8 cellular contexts compared by ENCODE assay signal in genomic region chr16:31033709-31034492, GRCh38. TPM values are rescaled to one million over a fixed set of nuclear protein-coding genes. Genes with fewer than 3 reads are reported as not detected.
DNase-seq lines count a peak whose midpoint lies in the region; ATAC-seq and TF ChIP-seq lines count a peak whose summit lies in the region.

No MANE protein-coding gene starts in this region.

- peaks cover 6 to 38% (median 22%) of the 10 kb centered on the region in 4 donors for H3K4me1 Mint-ChIP-seq in CD4-positive, alpha-beta memory T cell
- peaks cover 24% of the 10 kb centered on the region for H3K4me1 Mint-ChIP-seq in endothelial cell (ENCODE audit: unreplicated experiment)

- H3K36me3 Mint-ChIP-seq in CD4-positive, alpha-beta memory T cell: peaks cover 15 to 35% of the 10 kb centered on the region in 2 donors
- peaks cover 19% of the 10 kb centered on the region for H3K36me3 Mint-ChIP-seq in endothelial cell (ENCODE audit: low read depth, unreplicated experiment)

- H3K27me3 ChIP-seq in CD4-positive, alpha-beta memory T cell (ENCODE audit: insufficient read depth, low read length): no peaks in the 10 kb centered on the region

- H3K36me3 ChIP-seq in CD4-positive, alpha-beta memory T cell (ENCODE audit: insufficient read depth, low read length): peaks cover 20% of the 10 kb centered on the region

- peak overlapping the region; percentile 86 for H3K27ac ChIP-seq in CD4-positive, alpha-beta memory T cell (ENCODE audit: low read depth, low read length)

- peak; percentile 45 for ATAC-seq in GM19452 (IDR thresholded peaks at IDR 0.05; ENCODE audit: unreplicated experiment)

- CTCF ChIA-PET in CD4-positive, alpha-beta memory T cell (lab: Charles Lee; ENCODE audit: partially characterized antibody): no interaction called here

- peaks cover 24% of the 10 kb centered on the region for H3K4me1 ChIP-seq in CD4-positive, alpha-beta memory T cell (ENCODE audit: insufficient read depth, low read length)

- DNase-seq in CD4-positive, alpha-beta memory T cell: peak; percentile 82 to 87 (median 85)
- DNase-seq in HT-29 (ENCODE audit: low spot score): peak; percentile 84
- DNase-seq in NOMO-1 treated with DMSO at 0.1 percent for 48 hours (lab: John Stamatoyannopoulos, UW; ENCODE audit: unreplicated experiment): peak; percentile 69
- peak; percentile 82 for DNase-seq in activated CD8-positive, alpha-beta memory T cell treated with anti-CD3 and anti-CD28 coated beads, Interleukin-2, amount 50 U/mL, for 24 hours (ENCODE audit: extremely low read depth)
- DNase-seq in endothelial cell (ENCODE audit: low spot score): peak; percentile 80
- peak; percentile 89 for DNase-seq in midbrain (lab: John Stamatoyannopoulos, UW)
- peak; percentile 69 to 83 for DNase-seq in stimulated activated CD8-positive, alpha-beta memory T cell treated with anti-CD3 and anti-CD28 coated beads, Interleukin-15, amount 100 ng/mL, for 4 hours (ENCODE audit: low read depth in 2 of 2)

- peak overlapping the region; percentile 93 to 98 (median 98) for H3K27ac Mint-ChIP-seq in CD4-positive, alpha-beta memory T cell
- H3K27ac Mint-ChIP-seq in endothelial cell (ENCODE audit: unreplicated experiment): peak overlapping the region; percentile 84

- peak overlapping the region; percentile 91 to 98 (median 95) for H3K4me3 Mint-ChIP-seq in CD4-positive, alpha-beta memory T cell
- H3K4me3 Mint-ChIP-seq in endothelial cell (ENCODE audit: unreplicated experiment): peak overlapping the region; percentile 95

- intact Hi-C loops in CD4-positive, alpha-beta memory T cell (cut with micrococcal nuclease): loop anchor here (1.0 to 5.0 kb wide), 11 partner anchors 37 to 833 kb away; partner anchors contain the start of genes ARMC5, FBXL19, KAT8 and SETD1A

- H3K9me3 Mint-ChIP-seq in CD4-positive, alpha-beta memory T cell: peaks cover 0 to 6% (median 0%) of the 10 kb centered on the region in 8 donors
- H3K9me3 Mint-ChIP-seq in endothelial cell (ENCODE audit: unreplicated experiment): no peaks in the 10 kb centered on the region

- H3K27me3 Mint-ChIP-seq in CD4-positive, alpha-beta memory T cell: no peaks in the 10 kb centered on the region
- H3K27me3 Mint-ChIP-seq in endothelial cell (ENCODE audit: unreplicated experiment): peaks cover 6% of the 10 kb centered on the region

- TF ChIP-seq CTCF in endothelial cell (IDR thresholded peaks at IDR 0.05; ENCODE audit: unreplicated experiment): no peak

- H3K9me3 ChIP-seq in CD4-positive, alpha-beta memory T cell (ENCODE audit: control insufficient read depth in 1 of 2, low read length in 2 of 2): no peaks in the 10 kb centered on the region

- peak overlapping the region; percentile 83 to 97 for H3K4me3 ChIP-seq in CD4-positive, alpha-beta memory T cell (ENCODE audit: low read length in 2 of 2)

- POLR2A ChIA-PET in CD4-positive, alpha-beta memory T cell (lab: Charles Lee; ENCODE audit: partially characterized antibody): interaction anchor here (0.9 to 6.9 kb wide), 11 partner anchors 8 to 426 kb away, joined by 3 to 74 read pairs (median 4); partner anchors contain the start of genes ARMC5, FUS, KAT8 and SETD1A

RNA-seq across cellular contexts. Expression of gene STX4, which starts 0.5 kb away (rescaled TPM):
- total RNA-seq in CD4-positive, alpha-beta memory T cell: 100 to 1,000 TPM; 106 to 111 TPM
- polyA plus RNA-seq in CD4-positive, alpha-beta memory T cell: 10 to 100 TPM; 21.2 to 33.0 TPM
- total RNA-seq in HT-29 (2014; rRNA removed; shearing (Covaris generic)): 17.1 and 17.9 TPM in 2 replicates
- total RNA-seq in endothelial cell (ENCODE audit: unreplicated experiment): 74.2 TPM

RNA-seq across cellular contexts. Expression of gene STX1B, which starts 23.5 kb away (rescaled TPM):
- 1 to 10 TPM; 1.5 to 2.4 TPM for total RNA-seq in CD4-positive, alpha-beta memory T cell
- not detected for polyA plus RNA-seq in CD4-positive, alpha-beta memory T cell
- not detected in 2 replicates for total RNA-seq in HT-29 (2014; rRNA removed; shearing (Covaris generic))
- 5.5 TPM for total RNA-seq in endothelial cell (ENCODE audit: unreplicated experiment)

RNA-seq across cellular contexts. Expression of gene ZNF668, which starts 40.1 kb away (rescaled TPM):
- total RNA-seq in CD4-positive, alpha-beta memory T cell: 10 to 100 TPM; 11.7 to 13.6 TPM
- 1 to 10 TPM; 3.0 to 6.8 TPM for polyA plus RNA-seq in CD4-positive, alpha-beta memory T cell
- total RNA-seq in HT-29 (2014; rRNA removed; shearing (Covaris generic)): 21.6 and 29.8 TPM in 2 replicates
- 13.6 TPM for total RNA-seq in endothelial cell (ENCODE audit: unreplicated experiment)

RNA-seq across cellular contexts. Expression of gene ZNF646, which starts 40.3 kb away (rescaled TPM):
- 10 to 100 TPM; 46.9 to 47.0 TPM for total RNA-seq in CD4-positive, alpha-beta memory T cell
- 1 to 10 TPM in 1 of 2 donors, under 1 TPM in 1; 0.77 to 8.9 TPM for polyA plus RNA-seq in CD4-positive, alpha-beta memory T cell
- 18.4 and 22.0 TPM in 2 replicates for total RNA-seq in HT-29 (2014; rRNA removed; shearing (Covaris generic))
- 25.5 TPM for total RNA-seq in endothelial cell (ENCODE audit: unreplicated experiment)

RNA-seq across cellular contexts. Expression of gene HSD3B7, which starts 48.9 kb away (rescaled TPM):
- 1 to 10 TPM; 3.6 to 4.3 TPM for total RNA-seq in CD4-positive, alpha-beta memory T cell
- 1 to 10 TPM in 1 of 2 donors, under 1 TPM in 1; 0.08 to 1.2 TPM for polyA plus RNA-seq in CD4-positive, alpha-beta memory T cell
- 24.7 and 28.9 TPM in 2 replicates for total RNA-seq in HT-29 (2014; rRNA removed; shearing (Covaris generic))
- 5.3 TPM for total RNA-seq in endothelial cell (ENCODE audit: unreplicated experiment)

Comparison
In these comparisons a context has a peak if more than half of its experiments do, and no peak if none do; other contexts are left out.
1. Peak in every context shown above with its lines: DNase-seq, ATAC-seq, H3K4me3 ChIP-seq and H3K27ac ChIP-seq.